18 cellular contexts compared by ENCODE assay signal in genomic region chr7:8063706-8064297, GRCh38.
DNase-seq lines count a peak whose midpoint lies in the region; ATAC-seq lines count a peak whose summit lies in the region.
"Had no signal": no experiment of that assay in that cellular context is flagged by ENCODE, and none has a peak within 500 bp of the region (broad histone marks: within the 10 kb centered on the region; RNA-seq: fewer than 3 reads in every experiment).

No MANE protein-coding gene starts in this region.

- H3K4me1 Mint-ChIP-seq in activated T-cell treated with anti-CD3 and anti-CD28 coated beads, Interleukin-2, amount 50 U/mL, for 4 hours (ENCODE audit: low read depth), result peaks cover 38% of the 10 kb centered on the region
- H3K4me1 Mint-ChIP-seq: mesothelial cell of epicardium had no signal

- ATAC-seq in activated T-cell treated with anti-CD3 and anti-CD28 coated beads, Interleukin-2, amount 50 U/mL, for 4 hours, result no peak
- ATAC-seq: activated naive CD4-positive, alpha-beta T cell treated with anti-CD3 and anti-CD28 coated beads, Interleukin-2, amount 50 U/mL, for 72 hours; heart left ventricle; stimulated activated naive CD8-positive, alpha-beta T cell treated with anti-CD3 and anti-CD28 coated beads, Interleukin-15, Interleukin-2, amounts not matched to agents 100 U/mL and 50 U/mL, for 24 hours had no signal

- no peaks in the 10 kb centered on the region for H3K9me3 Mint-ChIP-seq in activated T-cell treated with anti-CD3 and anti-CD28 coated beads, Interleukin-2, amount 50 U/mL, for 4 hours
- H3K9me3 Mint-ChIP-seq: H9 had no signal

- H3K27me3 Mint-ChIP-seq in activated T-cell treated with anti-CD3 and anti-CD28 coated beads, Interleukin-2, amount 50 U/mL, for 4 hours (ENCODE audit: low read depth), result no peaks in the 10 kb centered on the region

- H3K36me3 Mint-ChIP-seq in activated T-cell treated with anti-CD3 and anti-CD28 coated beads, Interleukin-2, amount 50 U/mL, for 4 hours (ENCODE audit: insufficient read depth), result peaks cover 51% of the 10 kb centered on the region

- DNase-seq in DMS153 treated with DMSO at 0.1 percent for 48 hours (lab: John Stamatoyannopoulos, UW; ENCODE audit: unreplicated experiment) (peak; percentile 50), LoVo (ENCODE audit: low spot score) (peak; percentile 11), amniotic epithelial cell (ENCODE audit: low read depth) (peak; percentile 69), glomerular visceral epithelial cell (ENCODE audit: extremely low spot score) (peak; percentile 5), NCI-H345 (lab: John Stamatoyannopoulos, UW) (no peak)
- DNase-seq in activated T-cell treated with anti-CD3 and anti-CD28 coated beads, Interleukin-2, amount 50 U/mL, for 4 hours, result no peak
- no peak for DNase-seq in stimulated activated CD4-positive, alpha-beta T cell treated with anti-CD3 and anti-CD28 coated beads, Interleukin-2, amount 100 ng/mL, for 24 hours
- DNase-seq: activated CD4-positive, alpha-beta T cell treated with anti-CD3 and anti-CD28 coated beads for 4 hours; activated T-cell treated with anti-CD3 and anti-CD28 coated beads for 4 hours; H9; heart left ventricle; kidney; NCI-H1694 treated with DMSO at 0.1 percent for 48 hours; occipital lobe; SHP77 treated with DMSO at 0.1 percent for 48 hours; stimulated activated naive CD8-positive, alpha-beta T cell treated with anti-CD3 and anti-CD28 coated beads, Interleukin-15, Interleukin-2, amounts not matched to agents 100 U/mL and 50 U/mL, for 24 hours had no signal

- no peak overlapping the region for H3K4me3 Mint-ChIP-seq in activated T-cell treated with anti-CD3 and anti-CD28 coated beads, Interleukin-2, amount 50 U/mL, for 4 hours
- H3K4me3 Mint-ChIP-seq: H9, mesothelial cell of epicardium had no signal

Comparison
In these comparisons a context has a peak if more than half of its experiments do, and no peak if none do; other contexts are left out.
1. DNase-seq: peak in DMS153 treated with DMSO at 0.1 percent for 48 hours (single experiment), LoVo (single experiment), amniotic epithelial cell (single experiment) and glomerular visceral epithelial cell (single experiment); none in activated T-cell treated with anti-CD3 and anti-CD28 coated beads, Interleukin-2, amount 50 U/mL, for 4 hours (single experiment), NCI-H345 (single experiment) and stimulated activated CD4-positive, alpha-beta T cell treated with anti-CD3 and anti-CD28 coated beads, Interleukin-2, amount 100 ng/mL, for 24 hours (0 of 2).